ENCODE assay signal across 1 cellular context in the genomic region with DNA sequence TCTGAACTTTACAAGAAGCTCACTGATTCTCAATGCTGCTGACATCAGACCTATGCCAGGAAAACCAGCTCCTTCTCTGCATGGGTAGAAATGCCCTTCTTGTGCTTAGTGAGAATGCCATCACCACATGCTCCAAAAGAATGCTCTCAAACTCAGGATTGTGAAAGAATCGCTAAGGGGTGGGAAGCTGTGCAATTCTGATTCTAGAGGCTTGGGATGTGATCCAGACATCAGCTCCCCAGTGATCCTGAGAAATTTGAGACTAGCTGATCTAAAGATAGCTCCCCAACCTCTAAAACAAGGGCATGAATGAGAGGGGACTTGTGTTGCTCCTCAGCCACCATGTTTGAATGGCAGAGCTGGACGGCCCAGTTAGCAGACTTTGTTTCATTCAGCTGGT.
TF ChIP-seq lines count a peak whose summit lies in the region.

No MANE protein-coding gene starts in this region.

TF ChIP-seq in SK-N-SH, 30 proteins besides CTCF, POLR2A, EP300 and RAD21 (continued from another document):
- TF ChIP-seq FOXJ3 (CRISPR knock-in tag; IDR thresholded peaks at IDR 0.05) (no peak), GABPA (IDR thresholded peaks at IDR 0.05; ENCODE audit: low read depth) (no peak), SIN3A (IDR thresholded peaks at IDR 0.05; ENCODE audit: borderline replicate concordance, low read depth, low read length) (no peak), MEF2A (IDR thresholded peaks at IDR 0.05; ENCODE audit: borderline replicate concordance, low read depth) (no peak)
- TF ChIP-seq, protein P1, sequence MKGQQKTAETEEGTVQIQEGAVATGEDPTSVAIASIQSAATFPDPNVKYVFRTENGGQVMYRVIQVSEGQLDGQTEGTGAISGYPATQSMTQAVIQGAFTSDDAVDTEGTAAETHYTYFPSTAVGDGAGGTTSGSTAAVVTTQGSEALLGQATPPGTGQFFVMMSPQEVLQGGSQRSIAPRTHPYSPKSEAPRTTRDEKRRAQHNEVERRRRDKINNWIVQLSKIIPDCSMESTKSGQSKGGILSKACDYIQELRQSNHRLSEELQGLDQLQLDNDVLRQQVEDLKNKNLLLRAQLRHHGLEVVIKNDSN (IDR thresholded peaks at IDR 0.05; ENCODE audit: borderline replicate concordance, low read depth), result no peak
